In the genomic region with DNA sequence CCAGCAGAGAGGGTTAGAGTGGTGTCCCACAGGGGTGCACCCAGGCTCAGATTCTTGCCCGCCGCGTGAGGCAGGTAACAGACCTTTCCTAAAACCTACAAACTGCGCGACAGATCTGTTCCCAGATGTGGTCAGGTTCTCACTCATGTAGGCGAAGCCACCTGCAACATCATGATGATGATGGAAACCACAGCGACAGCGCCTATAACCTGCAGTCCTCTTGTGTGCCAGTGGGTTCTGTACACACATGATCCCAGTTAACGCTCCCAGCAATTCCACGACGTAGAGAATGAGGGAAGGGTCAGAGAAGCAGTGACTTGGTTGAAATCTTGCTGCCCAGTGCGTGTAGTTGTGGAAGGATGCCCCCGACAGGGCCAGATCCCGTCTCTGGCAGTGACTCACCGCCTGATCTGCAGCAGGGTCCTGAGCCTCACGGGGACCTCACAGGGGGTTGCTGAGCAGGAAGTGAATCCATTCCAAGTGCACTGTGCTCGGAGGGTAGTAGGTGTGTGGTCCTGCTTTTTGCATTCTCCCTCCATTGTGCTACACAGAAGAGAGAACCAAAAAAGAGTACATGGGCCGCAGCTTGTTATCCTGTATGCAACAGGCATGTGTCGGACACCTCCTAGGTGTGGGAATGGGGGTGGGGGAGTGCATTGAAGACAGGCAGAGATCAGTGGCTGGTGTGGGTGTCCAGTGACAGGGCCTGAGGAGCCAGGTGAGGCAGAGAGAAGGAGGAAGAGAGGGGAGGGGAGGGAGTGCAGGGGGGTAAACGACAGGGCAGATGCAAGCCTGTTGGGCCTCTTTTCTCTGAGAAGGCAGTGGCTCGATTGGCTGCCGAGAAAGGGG, we compare ENCODE assay signal across 27 cellular contexts.
"Had no signal": no experiment of that assay in that cellular context is flagged by ENCODE, and none has a peak within 500 bp of the region (broad histone marks: within the 10 kb centered on the region; RNA-seq: fewer than 3 reads in every experiment).

No MANE protein-coding gene starts in this region.

- H3K9me3 Mint-ChIP-seq: activated naive CD4-positive, alpha-beta T cell treated with anti-CD3 and anti-CD28 coated beads, Interleukin-2, amount 10 ng/mL, durations not matched to agents 7 days and 5 days; activated naive CD8-positive, alpha-beta T cell treated with anti-CD3 and anti-CD28 coated beads, Interleukin-2, amount 10 ng/mL, durations not matched to agents 7 days and 5 days; activated T-cell treated with anti-CD3 and anti-CD28 coated beads, Interleukin-2, amount 50 U/mL, for 4 hours; central memory CD8-positive, alpha-beta T cell; T-helper 1 cell treated with Interleukin-12 subunit alpha and Interleukin-12 subunit beta and Interleukin-4 antibody, amounts not matched to agents 30 μg/mL and 1 μg/mL, for 36 hours had no signal

- FAIRE-seq: bronchial epithelial cell had no signal

- H3K4me3 ChIP-seq: body of pancreas, SJCRH30 had no signal

- H3K4me3 Mint-ChIP-seq: activated CD8-positive, alpha-beta memory T cell treated with anti-CD3 and anti-CD28 coated beads, Interleukin-2, amount 10 ng/mL, durations not matched to agents 7 days and 5 days; activated CD8-positive, alpha-beta T cell treated with anti-CD3 and anti-CD28 coated beads, Interleukin-2, amount 10 ng/mL, durations not matched to agents 7 days and 5 days; activated naive CD4-positive, alpha-beta T cell treated with anti-CD3 and anti-CD28 coated beads, Interleukin-2, amount 10 ng/mL, durations not matched to agents 7 days and 5 days; activated naive CD8-positive, alpha-beta T cell treated with anti-CD3 and anti-CD28 coated beads, Interleukin-2, amount 10 ng/mL, durations not matched to agents 7 days and 5 days; activated T-cell treated with anti-CD3 and anti-CD28 coated beads, Interleukin-2, amount 50 U/mL, for 4 hours; central memory CD8-positive, alpha-beta T cell; T-helper 1 cell treated with Interleukin-12 subunit alpha and Interleukin-12 subunit beta and Interleukin-4 antibody, amounts not matched to agents 30 μg/mL and 1 μg/mL, for 36 hours had no signal

- DNase-seq: activated CD4-positive, alpha-beta T cell treated with anti-CD3 and anti-CD28 coated beads for 48 hours; activated CD4-positive, alpha-beta T cell treated with anti-CD3 and anti-CD28 coated beads, Interleukin-2, amount 50 U/mL, for 4 hours; activated CD4-positive, CD25-positive, alpha-beta regulatory T cell treated with anti-CD3 and anti-CD28 coated beads, Interleukin-2, amount 50 U/mL, for 72 hours; activated CD8-positive, alpha-beta memory T cell treated with anti-CD3 and anti-CD28 coated beads, Interleukin-2, amount 10 ng/mL, durations not matched to agents 7 days and 5 days; activated CD8-positive, alpha-beta T cell treated with anti-CD3 and anti-CD28 coated beads, Interleukin-2, amount 10 ng/mL, durations not matched to agents 7 days and 5 days; activated gamma-delta T cell; activated naive CD4-positive, alpha-beta T cell treated with anti-CD3 and anti-CD28 coated beads, Interleukin-2, amount 10 ng/mL, durations not matched to agents 7 days and 5 days; activated naive CD8-positive, alpha-beta T cell treated with anti-CD3 and anti-CD28 coated beads, Interleukin-2, amount 10 ng/mL, durations not matched to agents 7 days and 5 days; activated T-cell treated with anti-CD3 and anti-CD28 coated beads, Interleukin-2, amount 50 U/mL, for 4 hours; aorta; body of pancreas; MV-4-11; NCI-H1092 treated with DMSO at 0.1 percent for 48 hours; NCI-H1417 treated with DMSO at 0.1 percent for 48 hours; NCI-H1694; NCI-H2029; NCI-H510A treated with DMSO at 0.1 percent for 48 hours; NCI-H69; NK-92 treated with Interleukin-12 subunit alpha and Interleukin-12 subunit beta, amount 100 ng/mL, for 24 hours; OCI-M1; RPMI8226; SJCRH30 had no signal

- H3K27ac Mint-ChIP-seq: activated CD8-positive, alpha-beta memory T cell treated with anti-CD3 and anti-CD28 coated beads, Interleukin-2, amount 10 ng/mL, durations not matched to agents 7 days and 5 days; activated CD8-positive, alpha-beta T cell treated with anti-CD3 and anti-CD28 coated beads, Interleukin-2, amount 10 ng/mL, durations not matched to agents 7 days and 5 days; activated naive CD4-positive, alpha-beta T cell treated with anti-CD3 and anti-CD28 coated beads, Interleukin-2, amount 10 ng/mL, durations not matched to agents 7 days and 5 days; activated naive CD8-positive, alpha-beta T cell treated with anti-CD3 and anti-CD28 coated beads, Interleukin-2, amount 10 ng/mL, durations not matched to agents 7 days and 5 days; T-helper 1 cell treated with Interleukin-12 subunit alpha and Interleukin-12 subunit beta and Interleukin-4 antibody, amounts not matched to agents 30 μg/mL and 1 μg/mL, for 36 hours had no signal

- H3K27me3 Mint-ChIP-seq: activated CD8-positive, alpha-beta memory T cell treated with anti-CD3 and anti-CD28 coated beads, Interleukin-2, amount 10 ng/mL, durations not matched to agents 7 days and 5 days; activated naive CD4-positive, alpha-beta T cell treated with anti-CD3 and anti-CD28 coated beads, Interleukin-2, amount 10 ng/mL, durations not matched to agents 7 days and 5 days; activated naive CD8-positive, alpha-beta T cell treated with anti-CD3 and anti-CD28 coated beads, Interleukin-2, amount 10 ng/mL, durations not matched to agents 7 days and 5 days; central memory CD8-positive, alpha-beta T cell had no signal

- H3K4me1 Mint-ChIP-seq: activated naive CD4-positive, alpha-beta T cell treated with anti-CD3 and anti-CD28 coated beads, Interleukin-2, amount 10 ng/mL, durations not matched to agents 7 days and 5 days had no signal

- ATAC-seq: activated CD8-positive, alpha-beta memory T cell treated with anti-CD3 and anti-CD28 coated beads, Interleukin-2, amount 10 ng/mL, durations not matched to agents 7 days and 5 days; activated CD8-positive, alpha-beta T cell treated with anti-CD3 and anti-CD28 coated beads, Interleukin-2, amount 10 ng/mL, durations not matched to agents 7 days and 5 days; activated T-cell treated with anti-CD3 and anti-CD28 coated beads, Interleukin-2, amount 50 U/mL, for 4 hours; body of pancreas; Panc1; Right ventricle myocardium inferior had no signal
